ENCODE assay signal across 8 cellular contexts in the genomic region with DNA sequence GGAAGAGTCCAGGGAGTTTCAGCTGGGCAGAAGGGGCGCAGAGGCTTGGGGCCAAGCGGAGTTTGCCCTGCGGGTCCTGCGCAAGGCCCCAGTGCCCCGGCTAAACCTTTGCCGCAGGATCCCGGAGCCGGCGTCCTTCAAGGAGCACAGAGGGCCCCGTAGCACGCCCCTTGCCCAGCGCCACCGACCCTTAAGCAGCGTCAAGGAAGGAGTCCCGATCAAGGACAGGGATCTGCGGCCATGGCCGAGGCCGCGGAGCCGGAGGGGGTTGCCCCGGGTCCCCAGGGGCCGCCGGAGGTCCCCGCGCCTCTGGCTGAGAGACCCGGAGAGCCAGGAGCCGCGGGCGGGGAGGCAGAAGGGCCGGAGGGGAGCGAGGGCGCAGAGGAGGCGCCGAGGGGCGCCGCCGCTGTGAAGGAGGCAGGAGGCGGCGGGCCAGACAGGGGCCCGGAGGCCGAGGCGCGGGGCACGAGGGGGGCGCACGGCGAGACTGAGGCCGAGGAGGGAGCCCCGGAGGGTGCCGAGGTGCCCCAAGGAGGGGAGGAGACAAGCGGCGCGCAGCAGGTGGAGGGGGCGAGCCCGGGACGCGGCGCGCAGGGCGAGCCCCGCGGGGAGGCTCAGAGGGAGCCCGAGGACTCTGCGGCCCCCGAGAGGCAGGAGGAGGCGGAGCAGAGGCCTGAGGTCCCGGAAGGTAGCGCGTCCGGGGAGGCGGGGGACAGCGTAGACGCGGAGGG. TPM values are rescaled to one million over a fixed set of nuclear protein-coding genes. Genes with fewer than 3 reads are reported as not detected.
DNase-seq lines count a peak whose midpoint lies in the region; ATAC-seq and TF ChIP-seq lines count a peak whose summit lies in the region.

No MANE protein-coding gene starts in this region.

- peaks cover 65% of the 10 kb centered on the region for H3K27me3 ChIP-seq in ectodermal cell (ENCODE audit: control insufficient read depth, insufficient read depth, low read length, poor library complexity, severe bottlenecking)
- peaks cover 84% of the 10 kb centered on the region for H3K27me3 ChIP-seq in neural progenitor cell
- H3K27me3 ChIP-seq in MG63 = peaks cover 39% of the 10 kb centered on the region

- TF ChIP-seq CTCF in neural progenitor cell (IDR thresholded peaks at IDR 0.05) = no peak

- DNase-seq in neural progenitor cell (ENCODE audit: low spot score) (peak; percentile 57), superior temporal gyrus (ENCODE audit: extremely low spot score) (no peak), MG63 (no peak), NCI-H1092 (lab: John Stamatoyannopoulos, UW) (no peak)

- H3K9me3 Mint-ChIP-seq in neural progenitor cell = peaks cover 6% of the 10 kb centered on the region

- peak overlapping the region; percentile 83 for H3K4me3 Mint-ChIP-seq in neural progenitor cell

- peaks cover 3% of the 10 kb centered on the region for H3K4me1 ChIP-seq in ectodermal cell (ENCODE audit: control insufficient read depth, insufficient read depth, low read length)
- peaks cover 15% of the 10 kb centered on the region for H3K4me1 ChIP-seq in neural progenitor cell

- no peak overlapping the region for H3K27ac Mint-ChIP-seq in neural progenitor cell

- ATAC-seq in GM18511 (IDR thresholded peaks at IDR 0.05; ENCODE audit: unreplicated experiment) = peak; percentile 56
- peak; percentile 49 for ATAC-seq in HG03342 (IDR thresholded peaks at IDR 0.05; ENCODE audit: unreplicated experiment)
- no peak for ATAC-seq in HG02840 (IDR thresholded peaks at IDR 0.05; ENCODE audit: low FRiP score, unreplicated experiment)

- H3K9me3 ChIP-seq in ectodermal cell (ENCODE audit: control insufficient read depth, low read length) = no peaks in the 10 kb centered on the region
- H3K9me3 ChIP-seq in neural progenitor cell (ENCODE audit: low read depth) = no peaks in the 10 kb centered on the region
- H3K9me3 ChIP-seq in MG63 = no peaks in the 10 kb centered on the region

- H3K36me3 Mint-ChIP-seq in neural progenitor cell = no peaks in the 10 kb centered on the region

- H3K27ac ChIP-seq in ectodermal cell (ENCODE audit: insufficient read depth, low read depth, low read length, poor library complexity, severe bottlenecking) (no peak overlapping the region), neural progenitor cell (no peak overlapping the region)

- WGBS in ectodermal cell, 2 experiments = 1% methylated on average over 74 of the region's 74 CpGs

- H3F3A ChIP-seq in neural progenitor cell (ENCODE audit: low read depth) = peaks cover 11% of the 10 kb centered on the region

- H3K79me2 ChIP-seq in neural progenitor cell (ENCODE audit: low read depth) = no peaks in the 10 kb centered on the region

- peaks cover 24% of the 10 kb centered on the region for H3K4me1 Mint-ChIP-seq in neural progenitor cell

- peaks cover 40% of the 10 kb centered on the region for H3K27me3 Mint-ChIP-seq in neural progenitor cell (ENCODE audit: insufficient read depth, low read depth)

- H3K36me3 ChIP-seq in ectodermal cell (ENCODE audit: control insufficient read depth, insufficient read depth, low read length) (no peaks in the 10 kb centered on the region), neural progenitor cell (no peaks in the 10 kb centered on the region), MG63 (no peaks in the 10 kb centered on the region)

- H3K4me3 ChIP-seq in ectodermal cell (ENCODE audit: insufficient read depth, low read depth, low read length) (peak overlapping the region; percentile 44), neural progenitor cell (peak overlapping the region; percentile 65), MG63 (no peak overlapping the region)

- peak overlapping the region; percentile 93 for H2AFZ ChIP-seq in neural progenitor cell (replicated peaks)

- peak overlapping the region; percentile 96 for H3K4me2 ChIP-seq in neural progenitor cell

- H4K20me1 ChIP-seq in neural progenitor cell (ENCODE audit: low read depth) = no peaks in the 10 kb centered on the region

- no peak overlapping the region for H3K9ac ChIP-seq in neural progenitor cell

RNA-seq across cellular contexts. Expression of a gene that starts 0.5 kb away (rescaled TPM):
- polyA plus RNA-seq in ectodermal cell (2013, experiment 1 of 4) = 0.54 TPM
- 0.82 TPM for polyA plus RNA-seq in ectodermal cell (2013, experiment 2 of 4)
- 0.69 TPM for polyA plus RNA-seq in ectodermal cell (2013, experiment 3 of 4)
- polyA plus RNA-seq in ectodermal cell (2013, experiment 4 of 4) = 0.53 TPM
- 0.12 and 0.15 TPM in 2 replicates for total RNA-seq in neural progenitor cell (ENCODE audit: low replicate concordance)
- total RNA-seq in MG63 (2014; rRNA removed; shearing (Covaris generic); ENCODE audit: low replicate concordance) = not detected in 2 replicates

RNA-seq across cellular contexts. Expression of a gene that starts 54.4 kb away (rescaled TPM):
- polyA plus RNA-seq in ectodermal cell (2013, experiment 1 of 4) = 13.6 TPM
- 11.6 TPM for polyA plus RNA-seq in ectodermal cell (2013, experiment 2 of 4)
- 9.6 TPM for polyA plus RNA-seq in ectodermal cell (2013, experiment 3 of 4)
- 9.7 TPM for polyA plus RNA-seq in ectodermal cell (2013, experiment 4 of 4)
- 6.5 and 6.9 TPM in 2 replicates for total RNA-seq in neural progenitor cell (ENCODE audit: low replicate concordance)
- total RNA-seq in MG63 (2014; rRNA removed; shearing (Covaris generic); ENCODE audit: low replicate concordance) = 23.7 and 37.2 TPM in 2 replicates
